24 cellular contexts compared by ENCODE assay signal in genomic region chr15:63010386-63010785, GRCh38.
"Had no signal": no experiment of that assay in that cellular context is flagged by ENCODE, and none has a peak within 500 bp of the region (broad histone marks: within the 10 kb centered on the region; RNA-seq: fewer than 3 reads in every experiment).

No MANE protein-coding gene starts in this region.

- H3K4me1 ChIP-seq: neural progenitor cell, spleen had no signal

- H3K4me3 ChIP-seq: dorsolateral prefrontal cortex, neural progenitor cell, psoas muscle, skin epidermis, spleen, thoracic aorta, tibial nerve, vagina had no signal

- ATAC-seq: natural killer cell treated with Interleukin-12 subunit alpha and Interleukin-12 subunit beta and Interleukin-15 and Interleukin-18, amount 100 ng/mL, for 72 hours; psoas muscle; right cardiac atrium; stimulated activated memory B cell treated with anti-CD40 and anti-IgM and Interleukin-4, amounts not matched to agents 10 μg/mL and 1 μg/mL and 100 μg/mL, for 72 hours; stimulated activated naive CD8-positive, alpha-beta T cell treated with anti-CD3 and anti-CD28 coated beads, Interleukin-15, Interleukin-2, amounts not matched to agents 100 U/mL and 50 U/mL, for 24 hours had no signal

- H3K27me3 ChIP-seq: dorsolateral prefrontal cortex, neural progenitor cell, spleen, tibial nerve, vagina had no signal

- H3K27ac ChIP-seq: dorsolateral prefrontal cortex, neural progenitor cell, psoas muscle, skin epidermis, spleen, thoracic aorta, tibial nerve, vagina had no signal

- H3K9ac ChIP-seq: neural progenitor cell had no signal

- DNase-seq: dorsolateral prefrontal cortex; effector CD4-positive, alpha-beta T cell; hypothalamus; immature natural killer cell; islet precursor cell; kidney glomerular epithelial cell; mesendoderm; naive B cell; nucleus accumbens; posterior cingulate gyrus; psoas muscle; right cardiac atrium; spleen; stimulated activated CD4-positive, alpha-beta T cell treated with anti-CD3 and anti-CD28 coated beads, Interleukin-4, amount 100 ng/mL, for 4 hours; stimulated activated naive CD8-positive, alpha-beta T cell treated with anti-CD3 and anti-CD28 coated beads, Interleukin-15, Interleukin-2, amounts not matched to agents 100 U/mL and 50 U/mL, for 24 hours had no signal

- H3K9me3 ChIP-seq: psoas muscle, spleen, thoracic aorta, tibial nerve, vagina had no signal

- H2AFZ ChIP-seq: neural progenitor cell had no signal

- H3K4me2 ChIP-seq: neural progenitor cell had no signal

- H3K36me3 ChIP-seq: neural progenitor cell, spleen, thoracic aorta, tibial nerve, vagina had no signal

- FAIRE-seq: colon, frontal cortex had no signal
